Comparison of ENCODE assay signal across 8 cellular contexts in the genomic region with DNA sequence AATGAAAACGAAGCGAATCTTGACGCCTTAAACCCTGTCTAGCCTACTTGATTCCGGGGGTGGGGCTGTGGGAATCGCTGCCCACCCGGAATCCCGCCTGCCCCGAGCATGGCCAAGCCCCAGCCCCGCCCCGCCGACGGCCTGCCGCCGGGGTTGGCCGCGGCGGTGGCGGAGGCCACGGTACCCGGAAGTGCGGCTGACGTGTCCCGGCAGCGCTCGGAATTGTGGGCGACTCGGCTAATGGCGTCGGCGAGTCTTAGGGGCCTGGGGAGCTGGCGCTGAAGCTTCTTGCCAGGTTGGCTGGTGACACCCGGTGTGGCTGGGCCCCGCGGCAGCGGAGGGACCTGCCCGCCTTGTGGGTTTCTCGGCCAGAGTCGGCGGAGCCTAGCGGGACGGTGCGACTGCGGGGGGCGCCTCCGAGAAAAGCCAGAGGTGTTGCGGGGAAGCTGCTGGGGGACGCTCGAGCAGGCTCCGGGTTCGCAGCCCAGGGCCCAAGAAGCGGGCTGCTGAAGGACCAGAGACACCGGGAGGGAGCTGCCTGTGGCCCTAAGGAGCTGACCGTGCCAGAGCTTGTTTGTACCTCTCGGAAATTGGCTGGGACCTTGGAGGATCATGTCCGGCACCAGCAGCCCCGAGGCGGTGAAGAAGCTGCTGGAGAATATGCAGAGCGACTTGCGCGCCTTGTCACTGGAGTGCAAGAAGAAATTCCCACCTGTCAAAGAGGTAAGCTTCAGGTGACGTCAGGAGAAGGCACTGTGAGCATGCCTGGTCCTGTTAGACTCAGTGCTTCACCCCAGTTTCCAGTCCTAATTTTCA. TPM values are rescaled to one million over a fixed set of nuclear protein-coding genes. Genes with fewer than 3 reads are reported as not detected.
A peak's percentile ranks its signal among the peaks of the same experiment; 100 is the strongest.
DNase-seq lines count a peak whose midpoint lies in the region; ATAC-seq and TF ChIP-seq lines count a peak whose summit lies in the region.

A gene with protein sequence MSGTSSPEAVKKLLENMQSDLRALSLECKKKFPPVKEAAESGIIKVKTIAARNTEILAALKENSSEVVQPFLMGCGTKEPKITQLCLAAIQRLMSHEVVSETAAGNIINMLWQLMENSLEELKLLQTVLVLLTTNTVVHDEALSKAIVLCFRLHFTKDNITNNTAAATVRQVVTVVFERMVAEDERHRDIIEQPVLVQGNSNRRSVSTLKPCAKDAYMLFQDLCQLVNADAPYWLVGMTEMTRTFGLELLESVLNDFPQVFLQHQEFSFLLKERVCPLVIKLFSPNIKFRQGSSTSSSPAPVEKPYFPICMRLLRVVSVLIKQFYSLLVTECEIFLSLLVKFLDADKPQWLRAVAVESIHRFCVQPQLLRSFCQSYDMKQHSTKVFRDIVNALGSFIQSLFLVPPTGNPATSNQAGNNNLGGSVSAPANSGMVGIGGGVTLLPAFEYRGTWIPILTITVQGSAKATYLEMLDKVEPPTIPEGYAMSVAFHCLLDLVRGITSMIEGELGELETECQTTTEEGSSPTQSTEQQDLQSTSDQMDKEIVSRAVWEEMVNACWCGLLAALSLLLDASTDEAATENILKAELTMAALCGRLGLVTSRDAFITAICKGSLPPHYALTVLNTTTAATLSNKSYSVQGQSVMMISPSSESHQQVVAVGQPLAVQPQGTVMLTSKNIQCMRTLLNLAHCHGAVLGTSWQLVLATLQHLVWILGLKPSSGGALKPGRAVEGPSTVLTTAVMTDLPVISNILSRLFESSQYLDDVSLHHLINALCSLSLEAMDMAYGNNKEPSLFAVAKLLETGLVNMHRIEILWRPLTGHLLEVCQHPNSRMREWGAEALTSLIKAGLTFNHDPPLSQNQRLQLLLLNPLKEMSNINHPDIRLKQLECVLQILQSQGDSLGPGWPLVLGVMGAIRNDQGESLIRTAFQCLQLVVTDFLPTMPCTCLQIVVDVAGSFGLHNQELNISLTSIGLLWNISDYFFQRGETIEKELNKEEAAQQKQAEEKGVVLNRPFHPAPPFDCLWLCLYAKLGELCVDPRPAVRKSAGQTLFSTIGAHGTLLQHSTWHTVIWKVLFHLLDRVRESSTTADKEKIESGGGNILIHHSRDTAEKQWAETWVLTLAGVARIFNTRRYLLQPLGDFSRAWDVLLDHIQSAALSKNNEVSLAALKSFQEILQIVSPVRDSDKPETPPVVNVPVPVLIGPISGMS (N-terminal part only) (plus strand): TSS at position 231 of the 816 bp plus-strand sequence. CDS start 382 bp downstream, at position 613.

- peaks cover 25% of the 10 kb centered on the region for H3K79me2 ChIP-seq in parathyroid adenoma

- H3K27ac ChIP-seq in parathyroid adenoma (peak within 1 kb of the TSS; percentile 89), tibial artery (peak within 1 kb of the TSS; percentile 87 to 99)

- H2AFZ ChIP-seq in parathyroid adenoma: peak within 1 kb of the TSS; percentile 99

- peak within 1 kb of the TSS; percentile 92 for H3K9ac ChIP-seq in parathyroid adenoma

- no peak for TF ChIP-seq CTCF in GM12864 (IDR thresholded peaks at IDR 0.05; ENCODE audit: low read depth, low read length, missing control alignments)
- TF ChIP-seq CTCF in parathyroid adenoma (IDR thresholded peaks at IDR 0.05): no peak
- no peak for TF ChIP-seq CTCF in tibial artery (IDR thresholded peaks at IDR 0.05)

- ATAC-seq in HG02642 (IDR thresholded peaks at IDR 0.05; ENCODE audit: poor library complexity, unreplicated experiment) (peak; percentile 99), Right ventricle myocardium inferior (peak; percentile 100)

- peak within 1 kb of the TSS; percentile 77 for H3K4me2 ChIP-seq in parathyroid adenoma (ENCODE audit: low read length)

- H3K4me3 ChIP-seq in GM12864 (ENCODE audit: low read depth, low read length) (peak within 1 kb of the TSS; percentile 100), parathyroid adenoma (ENCODE audit: low read depth, low read length) (peak within 1 kb of the TSS; percentile 95), tibial artery (peak within 1 kb of the TSS; percentile 88 to 99)

- H3K27me3 ChIP-seq in parathyroid adenoma (ENCODE audit: control insufficient read depth, insufficient read depth, low read length): no peaks in the 10 kb centered on the region
- H3K27me3 ChIP-seq in tibial artery: no peaks in the 10 kb centered on the region

- DNase-seq in GM12864 (ENCODE audit: low read depth): peak; percentile 56
- peak; percentile 56 for DNase-seq in NCI-H1105 treated with DMSO at 0.1 percent for 48 hours (lab: John Stamatoyannopoulos, UW)
- peak; percentile 71 to 82 for DNase-seq in SW 1271 (lab: John Stamatoyannopoulos, UW)
- DNase-seq in activated naive CD8-positive, alpha-beta T cell treated with anti-CD3 and anti-CD28 coated beads, Interleukin-2, amount 50 U/mL, for 16 hours (ENCODE audit: low read depth, low spot score): peak; percentile 68
- peak; percentile 95 for DNase-seq in Right ventricle myocardium inferior (ENCODE audit: missing footprints)
- peak; percentile 88 to 94 for DNase-seq in tibial artery

- H3K36me3 ChIP-seq in parathyroid adenoma (ENCODE audit: control insufficient read depth, insufficient read depth, low read length) (no peaks in the 10 kb centered on the region), tibial artery (peaks cover 0 to 8% (median 0%) of the 10 kb centered on the region in 3 donors)

- H3K4me1 ChIP-seq in parathyroid adenoma: peaks cover 3% of the 10 kb centered on the region
- H3K4me1 ChIP-seq in tibial artery: peaks cover 0 to 30% (median 21%) of the 10 kb centered on the region in 4 donors

- H3K9me3 ChIP-seq in parathyroid adenoma (ENCODE audit: control insufficient read depth, low read length): no peaks in the 10 kb centered on the region
- no peaks in the 10 kb centered on the region for H3K9me3 ChIP-seq in tibial artery

- intact Hi-C loops in Right ventricle myocardium inferior (cut with DNase I) (no loop called here), tibial artery (cut with DNase I; ENCODE audit: low total_unique reads) (no loop called here)

RNA-seq across cellular contexts. Expression of the gene that starts here (rescaled TPM):
- 14.3 TPM for total RNA-seq in Right ventricle myocardium inferior

Comparison
In these comparisons a context has a peak if more than half of its experiments do, and no peak if none do; other contexts are left out.
1. Peak in every context shown above with its lines: DNase-seq, ATAC-seq, H3K4me3 ChIP-seq and H3K27ac ChIP-seq.